Comparison of ENCODE assay signal across 23 cellular contexts in the genomic region with DNA sequence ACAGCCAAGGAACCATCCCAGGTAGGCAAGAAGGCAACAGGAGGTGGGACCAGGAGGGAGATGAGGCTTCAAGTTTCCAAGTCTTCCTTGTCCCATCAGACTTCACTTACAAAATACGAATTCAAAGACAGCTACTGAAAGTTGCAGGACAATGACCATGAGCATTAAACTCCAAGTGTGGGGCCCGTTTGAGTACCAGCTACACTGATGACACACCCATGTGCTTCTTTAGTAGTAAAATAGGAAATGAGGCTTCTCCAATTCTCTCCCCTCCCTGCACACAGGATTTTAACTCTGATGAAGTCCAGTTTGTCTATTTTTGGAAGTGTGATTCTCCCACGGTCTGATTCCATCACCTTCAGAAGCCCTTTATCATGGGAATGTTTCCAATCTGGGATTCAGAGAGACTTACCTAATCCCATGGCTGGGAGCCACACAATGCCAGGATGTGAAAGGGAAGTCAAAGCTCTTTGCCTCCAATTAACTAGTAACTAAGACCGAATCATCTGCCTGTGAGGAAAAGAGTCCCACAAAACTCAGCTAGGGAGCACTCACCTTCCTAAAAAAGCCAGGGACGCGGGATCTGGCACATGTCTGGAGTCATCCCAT.
A peak's percentile ranks its signal among the peaks of the same experiment; 100 is the strongest.
DNase-seq lines count a peak whose midpoint lies in the region; ATAC-seq, FAIRE-seq and TF ChIP-seq lines count a peak whose summit lies in the region.
"Had no signal": no experiment of that assay in that cellular context is flagged by ENCODE, and none has a peak within 500 bp of the region (broad histone marks: within the 10 kb centered on the region; RNA-seq: fewer than 3 reads in every experiment).

No MANE protein-coding gene starts in this region.

- H3K36me3 Mint-ChIP-seq in astrocyte (ENCODE audit: low read depth, unreplicated experiment): no peaks in the 10 kb centered on the region
- H3K36me3 Mint-ChIP-seq: stimulated activated memory B cell treated with anti-CD40 and anti-IgM and Interleukin-4, amounts not matched to agents 10 μg/mL and 1 μg/mL and 100 μg/mL, for 72 hours had no signal

- no peak overlapping the region for H3K4me2 ChIP-seq in astrocyte (ENCODE audit: low read length)

- no peaks in the 10 kb centered on the region for H3K9me3 ChIP-seq in astrocyte (ENCODE audit: insufficient read depth, low read depth, low read length)

- H4K20me1 ChIP-seq in astrocyte (ENCODE audit: insufficient read depth, low read length): no peaks in the 10 kb centered on the region

- FAIRE-seq in astrocyte (lab: Jason Lieb, UNC): no peak
- FAIRE-seq: GM18507, HepG2 had no signal

- no peak for TF ChIP-seq CTCF in astrocyte (IDR thresholded peaks at IDR 0.05; ENCODE audit: insufficient read depth, low read depth, low read length)

- no peak overlapping the region for H3K4me3 ChIP-seq in astrocyte (ENCODE audit: insufficient read depth, low read depth, low read length)
- H3K4me3 ChIP-seq: transverse colon had no signal

- H3K9me3 Mint-ChIP-seq in astrocyte (ENCODE audit: unreplicated experiment): peaks cover 35% of the 10 kb centered on the region

- DNase-seq in NCI-H748 (lab: John Stamatoyannopoulos, UW; ENCODE audit: unreplicated experiment) (peak; percentile 27), NCI-H748 treated with DMSO at 0.1 percent for 48 hours (lab: John Stamatoyannopoulos, UW) (no peak), astrocyte (ENCODE audit: low read depth) (peak; percentile 79), iris pigment epithelial cell (ENCODE audit: low read depth) (peak; percentile 11), DMS 273 (lab: John Stamatoyannopoulos, UW; ENCODE audit: unreplicated experiment) (no peak), iPS-NIHi11 (ENCODE audit: low spot score) (no peak)
- DNase-seq: activated CD4-positive, alpha-beta T cell treated with anti-CD3 and anti-CD28 coated beads for 4 hours; activated effector memory CD4-positive, alpha-beta T cell treated with Interleukin-2 at 50 U/mL for 16 hours; C1 segment of cervical spinal cord; cerebellar nuclear complex; DMS79; endodermal cell; NCI-H187 treated with DMSO at 0.1 percent for 48 hours; NCI-H510A treated with DMSO at 0.1 percent for 48 hours; stimulated activated CD4-positive, alpha-beta T cell treated with anti-CD3 and anti-CD28 coated beads, Interleukin-12 subunit alpha, Interleukin-12 subunit beta, amount 100 ng/mL, for 4 hours; transverse colon had no signal

- H3K27ac ChIP-seq in astrocyte (ENCODE audit: low read depth, low read length) (no peak overlapping the region), temporal lobe (ENCODE audit: low read depth, low read length) (peak overlapping the region; percentile 73)
- H3K27ac ChIP-seq: 22Rv1, parathyroid adenoma, transverse colon had no signal

- peak overlapping the region; percentile 14 for H2AFZ ChIP-seq in astrocyte (ENCODE audit: low read depth, low read length)
- H2AFZ ChIP-seq: parathyroid adenoma had no signal

- no peaks in the 10 kb centered on the region for H3K27me3 ChIP-seq in astrocyte (ENCODE audit: insufficient read depth, low read length)
- H3K27me3 ChIP-seq: transverse colon had no signal

- no peak overlapping the region for H3K9ac ChIP-seq in astrocyte (ENCODE audit: low read length)
- H3K9ac ChIP-seq: parathyroid adenoma had no signal

- H3K79me2 ChIP-seq in astrocyte (ENCODE audit: insufficient read depth, low read length): no peaks in the 10 kb centered on the region
- H3K79me2 ChIP-seq: parathyroid adenoma had no signal

- H3K27ac Mint-ChIP-seq in astrocyte (ENCODE audit: unreplicated experiment): no peak overlapping the region
- H3K27ac Mint-ChIP-seq: endodermal cell; stimulated activated memory B cell treated with anti-CD40 and anti-IgM and Interleukin-4, amounts not matched to agents 10 μg/mL and 1 μg/mL and 100 μg/mL, for 72 hours had no signal

- H3K4me3 Mint-ChIP-seq in astrocyte (ENCODE audit: unreplicated experiment): no peak overlapping the region
- H3K4me3 Mint-ChIP-seq: endodermal cell; stimulated activated memory B cell treated with anti-CD40 and anti-IgM and Interleukin-4, amounts not matched to agents 10 μg/mL and 1 μg/mL and 100 μg/mL, for 72 hours had no signal

- peaks cover 21% of the 10 kb centered on the region for H3K4me1 ChIP-seq in astrocyte (ENCODE audit: insufficient read depth, low read length)

- H3K4me1 Mint-ChIP-seq in astrocyte (ENCODE audit: low read depth, unreplicated experiment): no peaks in the 10 kb centered on the region
- H3K4me1 Mint-ChIP-seq: stimulated activated memory B cell treated with anti-CD40 and anti-IgM and Interleukin-4, amounts not matched to agents 10 μg/mL and 1 μg/mL and 100 μg/mL, for 72 hours had no signal

- H3K27me3 Mint-ChIP-seq in astrocyte (ENCODE audit: low read depth, unreplicated experiment): peaks cover 26% of the 10 kb centered on the region
- H3K27me3 Mint-ChIP-seq: stimulated activated memory B cell treated with anti-CD40 and anti-IgM and Interleukin-4, amounts not matched to agents 10 μg/mL and 1 μg/mL and 100 μg/mL, for 72 hours had no signal

- H3K36me3 ChIP-seq in astrocyte (ENCODE audit: insufficient read depth, low read length): no peaks in the 10 kb centered on the region
- H3K36me3 ChIP-seq: transverse colon had no signal

- no peak for ATAC-seq in HG03095 (IDR thresholded peaks at IDR 0.05; ENCODE audit: unreplicated experiment)
- ATAC-seq: HepG2; stimulated activated memory B cell treated with anti-CD40 and anti-IgM and Interleukin-4, amounts not matched to agents 10 μg/mL and 1 μg/mL and 100 μg/mL, for 72 hours had no signal

Comparison
In these comparisons a context has a peak if more than half of its experiments do, and no peak if none do; other contexts are left out.
1. DNase-seq: peak in NCI-H748 (single experiment), astrocyte (single experiment) and iris pigment epithelial cell (single experiment); none in NCI-H748 treated with DMSO at 0.1 percent for 48 hours (single experiment), DMS 273 (single experiment) and iPS-NIHi11 (single experiment).